ENCODE assay signal across 4 cellular contexts in genomic region chr12:16100206-16100605, GRCh38.
A peak's percentile ranks its signal among the peaks of the same experiment; 100 is the strongest.
TF ChIP-seq lines count a peak whose summit lies in the region.

No MANE protein-coding gene starts in this region.

TF ChIP-seq in SK-N-SH, 30 proteins besides CTCF, POLR2A, EP300 and RAD21 (continued from another document):
- no peak for TF ChIP-seq PBX3 (IDR thresholded peaks at IDR 0.05)
- 0 out of 2 replicates have a peak, but pooled peaks have one; percentile 15 for TF ChIP-seq USF1 (IDR thresholded peaks at IDR 0.05; ENCODE audit: borderline replicate concordance, low read depth)
- no peak for TF ChIP-seq MAX (IDR thresholded peaks at IDR 0.05; ENCODE audit: low read depth)
- TF ChIP-seq TCF12 (IDR thresholded peaks at IDR 0.05), result no peak
- TF ChIP-seq SMC3 (IDR thresholded peaks at IDR 0.05; ENCODE audit: low read depth, low read length), result no peak

TF ChIP-seq in SK-N-SH treated with all-trans-retinoic acid at 6 μM for 48 hours, 23 proteins besides CTCF, POLR2A, EP300 and RAD21 (continued from another document):
- TF ChIP-seq TOX (CRISPR knock-in tag; IDR thresholded peaks at IDR 0.05; ENCODE audit: borderline replicate concordance) (no peak), ZC3H10 (CRISPR knock-in tag; IDR thresholded peaks at IDR 0.05) (no peak), CSDC2 (CRISPR knock-in tag; IDR thresholded peaks at IDR 0.05) (no peak), ZNF8 (CRISPR knock-in tag; IDR thresholded peaks at IDR 0.05) (no peak), TSHZ2 (CRISPR knock-in tag; IDR thresholded peaks at IDR 0.05) (no peak), BACH2 (CRISPR knock-in tag; IDR thresholded peaks at IDR 0.05; ENCODE audit: borderline replicate concordance) (no peak), SNAI2 (CRISPR knock-in tag; IDR thresholded peaks at IDR 0.05) (no peak), PPARA (CRISPR knock-in tag; IDR thresholded peaks at IDR 0.05; ENCODE audit: borderline replicate concordance) (no peak), CSRNP3 (CRISPR knock-in tag; IDR thresholded peaks at IDR 0.05) (no peak)

TF ChIP-seq in A549, 52 proteins besides CTCF, POLR2A, EP300 and RAD21 (continued from another document):
- TF ChIP-seq USF2 (IDR thresholded peaks at IDR 0.05) (peak; percentile 35; the same call in 1 of the 2 replicates), ZFP36 (IDR thresholded peaks at IDR 0.05; ENCODE audit: borderline replicate concordance, partially characterized antibody) (no peak)

TF ChIP-seq in K562, 482 proteins besides CTCF, POLR2A, EP300 and RAD21 (continued from another document):
- TF ChIP-seq TFE3 (CRISPR knock-in tag; IDR thresholded peaks at IDR 0.05), result peak; percentile 57
- TF ChIP-seq CC2D1A (IDR thresholded peaks at IDR 0.05), result no peak
